In genomic region chr3:141876891-141877561, GRCh38 we compare ENCODE assay signal across 8 cellular contexts. TPM values are rescaled to one million over a fixed set of nuclear protein-coding genes. Genes with fewer than 3 reads are reported as not detected.
DNase-seq lines count a peak whose midpoint lies in the region; ATAC-seq and TF ChIP-seq lines count a peak whose summit lies in the region.

No MANE protein-coding gene starts in this region.

- H3K27ac ChIP-seq in esophagus muscularis mucosa (replicated peaks in 1 of 4) = peak overlapping the region; percentile 99 to 100 (median 100)

- H3K4me3 Mint-ChIP-seq in naive B cell = peak overlapping the region; percentile 81 to 95 (median 91)
- H3K4me3 Mint-ChIP-seq in stimulated activated effector memory CD8-positive, alpha-beta T cell treated with anti-CD3 and anti-CD28 coated beads, Interleukin-12 subunit alpha, Interleukin-12 subunit beta, amount 100 ng/mL, for 72 hours = peak overlapping the region; percentile 86

- H3K9me3 Mint-ChIP-seq in naive B cell = no peaks in the 10 kb centered on the region
- no peaks in the 10 kb centered on the region for H3K9me3 Mint-ChIP-seq in stimulated activated effector memory CD8-positive, alpha-beta T cell treated with anti-CD3 and anti-CD28 coated beads, Interleukin-12 subunit alpha, Interleukin-12 subunit beta, amount 100 ng/mL, for 72 hours

- no peaks in the 10 kb centered on the region for H3K9me3 ChIP-seq in esophagus muscularis mucosa

- no peak for TF ChIP-seq POLR2A in esophagus muscularis mucosa (IDR thresholded peaks at IDR 0.05; ENCODE audit: low read depth)

- H3K27me3 ChIP-seq in esophagus muscularis mucosa = no peaks in the 10 kb centered on the region

- peak; percentile 21 for ATAC-seq in HG02943 (IDR thresholded peaks at IDR 0.05; ENCODE audit: low read depth, unreplicated experiment)
- peak; percentile 8 to 9 for ATAC-seq in naive B cell (ENCODE audit: low read depth in 2 of 2)
- peak; percentile 65 for ATAC-seq in stimulated activated effector memory CD8-positive, alpha-beta T cell treated with anti-CD3 and anti-CD28 coated beads, Interleukin-12 subunit alpha, Interleukin-12 subunit beta, amount 100 ng/mL, for 72 hours

- H3K4me3 ChIP-seq in esophagus muscularis mucosa = peak overlapping the region; percentile 83 to 95 (median 93)

- no peak for TF ChIP-seq EP300 in esophagus muscularis mucosa (IDR thresholded peaks at IDR 0.05)

- no peaks in the 10 kb centered on the region for H3K36me3 Mint-ChIP-seq in naive B cell
- peaks cover 58% of the 10 kb centered on the region for H3K36me3 Mint-ChIP-seq in stimulated activated effector memory CD8-positive, alpha-beta T cell treated with anti-CD3 and anti-CD28 coated beads, Interleukin-12 subunit alpha, Interleukin-12 subunit beta, amount 100 ng/mL, for 72 hours

- no peaks in the 10 kb centered on the region for H3K27me3 Mint-ChIP-seq in naive B cell

- H3K36me3 ChIP-seq in esophagus muscularis mucosa = no peaks in the 10 kb centered on the region

- no peak for TF ChIP-seq CTCF in esophagus muscularis mucosa (IDR thresholded peaks at IDR 0.05)

- H3K27ac Mint-ChIP-seq in naive B cell = peak overlapping the region; percentile 30 to 92 (median 81)
- peak overlapping the region; percentile 91 for H3K27ac Mint-ChIP-seq in stimulated activated effector memory CD8-positive, alpha-beta T cell treated with anti-CD3 and anti-CD28 coated beads, Interleukin-12 subunit alpha, Interleukin-12 subunit beta, amount 100 ng/mL, for 72 hours

- 0% methylated on average over 10 of the region's 75 CpGs for WGBS in esophagus muscularis mucosa

- peaks cover 20 to 25% (median 24%) of the 10 kb centered on the region in 3 donors for H3K4me1 Mint-ChIP-seq in naive B cell
- peaks cover 31% of the 10 kb centered on the region for H3K4me1 Mint-ChIP-seq in stimulated activated effector memory CD8-positive, alpha-beta T cell treated with anti-CD3 and anti-CD28 coated beads, Interleukin-12 subunit alpha, Interleukin-12 subunit beta, amount 100 ng/mL, for 72 hours

- peaks cover 26 to 28% (median 27%) of the 10 kb centered on the region in 4 donors for H3K4me1 ChIP-seq in esophagus muscularis mucosa

- DNase-seq in NCI-H82 (lab: John Stamatoyannopoulos, UW) (peak; percentile 63), NCI-H82 treated with DMSO at 0.1 percent for 48 hours (lab: John Stamatoyannopoulos, UW; ENCODE audit: unreplicated experiment) (no peak), NOMO-1 treated with dmso at 0.1 percent for 144 hours (lab: John Stamatoyannopoulos, UW; ENCODE audit: unreplicated experiment) (peak; percentile 33), esophagus muscularis mucosa (ENCODE audit: extremely low spot score) (no peak), naive B cell (peak; percentile 64)
- peak; percentile 81 to 82 for DNase-seq in activated T-cell treated with anti-CD3 and anti-CD28 coated beads, Interleukin-2, amount 50 U/mL, for 48 hours
- peak; percentile 59 to 84 for DNase-seq in stimulated activated effector memory CD8-positive, alpha-beta T cell treated with anti-CD3 and anti-CD28 coated beads, Interleukin-12 subunit alpha, Interleukin-12 subunit beta, amount 100 ng/mL, for 72 hours (ENCODE audit: low spot score in 2 of 2)

- intact Hi-C loops in esophagus muscularis mucosa (cut with DNase I) = loop anchor here (10.0 kb wide), 1 partner anchor 422 kb away; no protein-coding TSS in a partner anchor

RNA-seq across cellular contexts. Expression of gene ATP1B3, which starts 0.6 kb away (rescaled TPM):
- 10 to 100 TPM; 32.5 to 61.0 (median 41.7) TPM for total RNA-seq in esophagus muscularis mucosa
- 10 to 100 TPM; 55.9 to 86.4 (median 64.3) TPM for polyA plus RNA-seq in naive B cell (ENCODE audit: low read depth in 6 of 6)

Comparison
In these comparisons a context has a peak if more than half of its experiments do, and no peak if none do; other contexts are left out.
1. DNase-seq: peak in NCI-H82 (single experiment), NOMO-1 treated with dmso at 0.1 percent for 144 hours (single experiment), activated T-cell treated with anti-CD3 and anti-CD28 coated beads, Interleukin-2, amount 50 U/mL, for 48 hours (2 of 2), naive B cell (single experiment) and stimulated activated effector memory CD8-positive, alpha-beta T cell treated with anti-CD3 and anti-CD28 coated beads, Interleukin-12 subunit alpha, Interleukin-12 subunit beta, amount 100 ng/mL, for 72 hours (2 of 2); none in NCI-H82 treated with DMSO at 0.1 percent for 48 hours (single experiment) and esophagus muscularis mucosa (single experiment).
2. ATAC-seq: peak in every context shown above with its lines; median percentile 65 in stimulated activated effector memory CD8-positive, alpha-beta T cell treated with anti-CD3 and anti-CD28 coated beads, Interleukin-12 subunit alpha, Interleukin-12 subunit beta, amount 100 ng/mL, for 72 hours; 21 in HG02943; 8 in naive B cell.